19 cellular contexts compared by ENCODE assay signal in the genomic region with DNA sequence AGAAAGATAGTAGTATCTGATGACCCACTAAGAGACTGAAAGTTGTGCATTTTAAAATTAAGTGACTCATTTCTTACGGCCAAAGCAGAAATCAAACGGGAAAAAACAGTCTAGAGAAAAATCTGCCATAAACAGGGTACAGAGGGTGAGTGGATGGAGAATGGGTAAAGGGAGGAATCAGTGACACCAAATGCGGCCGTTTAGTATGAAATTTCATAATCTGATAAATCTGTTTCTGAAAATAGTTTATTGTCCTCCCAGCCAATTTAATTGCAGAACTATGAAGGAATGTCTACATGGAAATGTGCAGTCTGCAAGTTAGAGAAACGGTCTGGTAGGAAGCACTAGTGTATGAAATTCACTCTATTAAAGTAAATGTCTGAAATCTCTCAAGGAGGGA. TPM values are rescaled to one million over a fixed set of nuclear protein-coding genes. Genes with fewer than 3 reads are reported as not detected.
A peak's percentile ranks its signal among the peaks of the same experiment; 100 is the strongest.
DNase-seq lines count a peak whose midpoint lies in the region; ATAC-seq, FAIRE-seq and TF ChIP-seq lines count a peak whose summit lies in the region.
"Had no signal": no experiment of that assay in that cellular context is flagged by ENCODE, and none has a peak within 500 bp of the region (broad histone marks: within the 10 kb centered on the region; RNA-seq: fewer than 3 reads in every experiment).

No MANE protein-coding gene starts in this region.

- no peak overlapping the region for H3K4me3 ChIP-seq in HUES6 (ENCODE audit: low read depth, low read length)
- H3K4me3 ChIP-seq in GM12878, result no peak overlapping the region
- peak overlapping the region in 1 of 2 donors; percentile 1 for H3K4me3 ChIP-seq in right atrium auricular region
- H3K4me3 ChIP-seq in subcutaneous abdominal adipose tissue (ENCODE audit: low read depth in 1 of 5, low read length in 5 of 5), result no peak overlapping the region
- no peak overlapping the region for H3K4me3 ChIP-seq in neural progenitor cell
- H3K4me3 ChIP-seq: upper lobe of left lung had no signal

- no peaks in the 10 kb centered on the region for H3K9me3 Mint-ChIP-seq in neural progenitor cell
- H3K9me3 Mint-ChIP-seq: activated naive CD4-positive, alpha-beta T cell treated with anti-CD3 and anti-CD28 coated beads, Interleukin-2, amount 50 U/mL, for 72 hours; stimulated activated effector memory CD8-positive, alpha-beta T cell treated with anti-CD3 and anti-CD28 coated beads, Interleukin-12 subunit alpha, Interleukin-12 subunit beta, amount 100 ng/mL, for 72 hours had no signal

- CTCF ChIA-PET in GM12878 (lab: Yijun Ruan, JAX), result interaction anchor here (1.2 to 2.5 kb wide), 2 partner anchors 81 to 383 kb away, joined by 3 to 32 read pairs; no protein-coding TSS in a partner anchor

- H3K27ac ChIP-seq in HUES6 (ENCODE audit: low read depth, low read length) (peak overlapping the region; percentile 44; the same call in 1 of the 2 replicates), GM12878 (ENCODE audit: control insufficient read depth, insufficient read depth) (no peak overlapping the region), right atrium auricular region (peak overlapping the region; percentile 7 to 43), subcutaneous abdominal adipose tissue (ENCODE audit: low read depth, low read length) (peak overlapping the region; percentile 87), neural progenitor cell (no peak overlapping the region)
- H3K27ac ChIP-seq: C4-2B, upper lobe of left lung had no signal

- DNase-seq in GM12878 (ENCODE audit: low read depth, low spot score) (no peak), right atrium auricular region (ENCODE audit: low spot score) (no peak), NCI-H1092 (lab: John Stamatoyannopoulos, UW) (no peak), neural progenitor cell (ENCODE audit: low spot score) (no peak)
- DNase-seq in stimulated activated CD4-positive, alpha-beta T cell treated with anti-CD3 and anti-CD28 coated beads, Interleukin-4, amount 100 ng/mL, for 1 hour, result no peak
- DNase-seq: DMS79, glutamatergic neuron, NCI-H146, NCI-H226, occipital lobe had no signal

- no peaks in the 10 kb centered on the region for H4K20me1 ChIP-seq in GM12878 (ENCODE audit: control insufficient read depth, insufficient read depth)
- H4K20me1 ChIP-seq in neural progenitor cell (ENCODE audit: low read depth), result no peaks in the 10 kb centered on the region

- SMC1A ChIA-PET in GM12878 (lab: Charles Lee; ENCODE audit: uncharacterized antibody, unreplicated experiment), result interaction anchor here (1.8 to 7.2 kb wide), 5 partner anchors 26 to 177 kb away, joined by 5 to 80 read pairs (median 20); partner anchors contain the start of gene RXFP3

- H3K79me2 ChIP-seq in GM12878 (ENCODE audit: control insufficient read depth, insufficient read depth, low read length), result peaks cover 4% of the 10 kb centered on the region; the same call in 1 of the 2 replicates
- peaks cover 49% of the 10 kb centered on the region for H3K79me2 ChIP-seq in neural progenitor cell (ENCODE audit: low read depth)

- peaks cover 2% of the 10 kb centered on the region for H3K27me3 Mint-ChIP-seq in neural progenitor cell (ENCODE audit: insufficient read depth, low read depth)

- BruUV-seq in GM12878 (replicated peaks; lab: Mats Ljungman, UMichigan), result no TSS peak

- no peak overlapping the region for H3K9ac ChIP-seq in HUES6 (ENCODE audit: low read length)
- H3K9ac ChIP-seq in GM12878 (ENCODE audit: control insufficient read depth, insufficient read depth, low read length), result no peak overlapping the region
- H3K9ac ChIP-seq in subcutaneous abdominal adipose tissue (ENCODE audit: low read length in 5 of 5), result peak overlapping the region in 3 of 5 donors; percentile 20 to 36 (median 31)
- H3K9ac ChIP-seq in neural progenitor cell, result no peak overlapping the region

- no peak for FAIRE-seq in GM12878 (lab: Jason Lieb, UNC)
- FAIRE-seq: islet of Langerhans had no signal

- H3K9me3 ChIP-seq in HUES6 (ENCODE audit: control insufficient read depth, insufficient read depth, low read depth, low read length) (no peaks in the 10 kb centered on the region), GM12878 (replicated peaks; ENCODE audit: control insufficient read depth, insufficient read depth, low read length) (no peaks in the 10 kb centered on the region; the same call in 1 of the 3 replicates), right atrium auricular region (no peaks in the 10 kb centered on the region), subcutaneous abdominal adipose tissue (ENCODE audit: control insufficient read depth in 5 of 5, low read length in 5 of 5) (no peaks in the 10 kb centered on the region), neural progenitor cell (ENCODE audit: low read depth) (no peaks in the 10 kb centered on the region)
- H3K9me3 ChIP-seq: upper lobe of left lung had no signal

- no peak for TF ChIP-seq EP300 in GM12878 (IDR thresholded peaks at IDR 0.05; ENCODE audit: borderline replicate concordance in 1 of 2, control insufficient read depth in 1 of 2, low read depth in 2 of 2, low read length in 2 of 2)

- no peak overlapping the region for H3K27ac Mint-ChIP-seq in neural progenitor cell
- H3K27ac Mint-ChIP-seq: activated naive CD4-positive, alpha-beta T cell treated with anti-CD3 and anti-CD28 coated beads, Interleukin-2, amount 50 U/mL, for 72 hours; stimulated activated effector memory CD8-positive, alpha-beta T cell treated with anti-CD3 and anti-CD28 coated beads, Interleukin-12 subunit alpha, Interleukin-12 subunit beta, amount 100 ng/mL, for 72 hours had no signal

- H3K36me3 Mint-ChIP-seq in neural progenitor cell, result peaks cover 2% of the 10 kb centered on the region
- H3K36me3 Mint-ChIP-seq: activated naive CD4-positive, alpha-beta T cell treated with anti-CD3 and anti-CD28 coated beads, Interleukin-2, amount 50 U/mL, for 72 hours; stimulated activated effector memory CD8-positive, alpha-beta T cell treated with anti-CD3 and anti-CD28 coated beads, Interleukin-12 subunit alpha, Interleukin-12 subunit beta, amount 100 ng/mL, for 72 hours had no signal

- peaks cover 31% of the 10 kb centered on the region for H3F3A ChIP-seq in neural progenitor cell (ENCODE audit: low read depth)

- no peak overlapping the region for H2AFZ ChIP-seq in GM12878 (ENCODE audit: control insufficient read depth, low read depth, low read length)
- no peak overlapping the region for H2AFZ ChIP-seq in neural progenitor cell (replicated peaks)

- H3K27me3 ChIP-seq in HUES6 (ENCODE audit: control insufficient read depth, insufficient read depth, low read length) (no peaks in the 10 kb centered on the region), GM12878 (replicated peaks in 1 of 2; ENCODE audit: control insufficient read depth in 2 of 2, insufficient read depth in 2 of 2, low read length in 1 of 2) (no peaks in the 10 kb centered on the region), right atrium auricular region (no peaks in the 10 kb centered on the region), subcutaneous abdominal adipose tissue (ENCODE audit: control insufficient read depth in 5 of 5, insufficient read depth in 4 of 5, low read length in 5 of 5) (no peaks in the 10 kb centered on the region), neural progenitor cell (no peaks in the 10 kb centered on the region)
- H3K27me3 ChIP-seq: upper lobe of left lung had no signal

- no peak overlapping the region for H3K4me3 Mint-ChIP-seq in neural progenitor cell
- H3K4me3 Mint-ChIP-seq: stimulated activated effector memory CD8-positive, alpha-beta T cell treated with anti-CD3 and anti-CD28 coated beads, Interleukin-12 subunit alpha, Interleukin-12 subunit beta, amount 100 ng/mL, for 72 hours had no signal

- ATAC-seq in GM12878 (no peak), GM18861 (IDR thresholded peaks at IDR 0.05; ENCODE audit: unreplicated experiment) (no peak)
- ATAC-seq: activated naive CD4-positive, alpha-beta T cell treated with anti-CD3 and anti-CD28 coated beads, Interleukin-2, amount 50 U/mL, for 72 hours; stimulated activated effector memory CD8-positive, alpha-beta T cell treated with anti-CD3 and anti-CD28 coated beads, Interleukin-12 subunit alpha, Interleukin-12 subunit beta, amount 100 ng/mL, for 72 hours had no signal

- peaks cover 53% of the 10 kb centered on the region for H3K4me1 Mint-ChIP-seq in neural progenitor cell

- H3K4me2 ChIP-seq in GM12878 (ENCODE audit: control insufficient read depth, insufficient read depth) (no peak overlapping the region), neural progenitor cell (no peak overlapping the region)

- H3K36me3 ChIP-seq in HUES6 (ENCODE audit: control insufficient read depth, insufficient read depth, low read length) (no peaks in the 10 kb centered on the region), GM12878 (ENCODE audit: control insufficient read depth in 2 of 2, insufficient read depth in 2 of 2, low read length in 1 of 2) (no peaks in the 10 kb centered on the region), right atrium auricular region (no peaks in the 10 kb centered on the region), subcutaneous abdominal adipose tissue (ENCODE audit: control insufficient read depth in 5 of 5, insufficient read depth in 5 of 5, low read length in 5 of 5) (no peaks in the 10 kb centered on the region), neural progenitor cell (no peaks in the 10 kb centered on the region)
- H3K36me3 ChIP-seq: upper lobe of left lung had no signal

- TF ChIP-seq RAD21 in GM12878 (IDR thresholded peaks at IDR 0.05; ENCODE audit: insufficient read depth, low read depth, low read length), result no peak

- TF ChIP-seq CTCF in GM12878 (IDR thresholded peaks at IDR 0.05 in 2 of 3, conservative IDR thresholded peaks at IDR 0.05 in 1 of 3; ENCODE audit: control insufficient read depth in 2 of 3, extremely low read depth in 1 of 3, insufficient read depth in 1 of 3, low read depth in 3 of 3, low read length in 3 of 3) (no peak), right atrium auricular region (IDR thresholded peaks at IDR 0.05) (no peak), neural progenitor cell (IDR thresholded peaks at IDR 0.05) (no peak)

- WGBS in GM12878 (ENCODE audit: insufficient coverage, insufficient replicate concordance, low lambda C conversion rate, missing lambda C conversion rate), result 78% methylated on average over 5 of the region's 5 CpGs

- no peak for TF ChIP-seq POLR2A in GM12878 (IDR thresholded peaks at IDR 0.05; ENCODE audit: low read depth, low read length)

- POLR2A ChIA-PET in GM12878 (lab: Charles Lee), result no interaction called here

- H3K4me1 ChIP-seq in HUES6 (ENCODE audit: control insufficient read depth, insufficient read depth, low read length) (peaks cover 48% of the 10 kb centered on the region), GM12878 (ENCODE audit: control insufficient read depth, insufficient read depth, low read length) (peaks cover 69% of the 10 kb centered on the region), right atrium auricular region (peaks cover 0 to 22% of the 10 kb centered on the region in 2 donors), subcutaneous abdominal adipose tissue (ENCODE audit: control insufficient read depth in 5 of 5, insufficient read depth in 5 of 5, low read length in 5 of 5) (peaks cover 3 to 58% (median 49%) of the 10 kb centered on the region in 5 donors), neural progenitor cell (peaks cover 55% of the 10 kb centered on the region)

- in situ Hi-C loops in GM12878 (cut with MboI), result no loop called here

- intact Hi-C loops in GM12878 (cut with micrococcal nuclease; ENCODE audit: unreplicated experiment), result loop anchor here (5.0 kb wide), 2 partner anchors 220 to 265 kb away; no protein-coding TSS in a partner anchor

- RAD21 ChIA-PET in GM12878 (lab: Charles Lee; ENCODE audit: unreplicated experiment), result interaction anchor here (2.7 to 4.7 kb wide), 3 partner anchors 74 to 176 kb away, joined by 15 to 111 read pairs (median 31); no protein-coding TSS in a partner anchor

RNA-seq across cellular contexts. Expression of gene ADAMTS12, which starts 39.5 kb away (rescaled TPM):
- 40.9 and 41.6 TPM in 2 replicates for total RNA-seq in GM12878 (2013; cell fraction: nucleolus; rRNA removed)
- total RNA-seq in GM12878 (2014; rRNA removed) (27.9 and 30.6 TPM in 2 replicates), GM12878 (2014; rRNA removed; fragmentation: Illumina TruSeq; extraction: Trizol) (21.2 and 21.7 TPM in 2 replicates), GM12878 (2021) (28.4 and 32.5 TPM in 2 replicates), right atrium auricular region (1 to 10 TPM in 1 of 2 donors, under 1 TPM in 1; 0.43 to 1.7 TPM), neural progenitor cell (ENCODE audit: low replicate concordance) (15.6 and 16.7 TPM in 2 replicates)
- 5.6 TPM for polyA plus RNA-seq in GM12878 (2011; ENCODE audit: low read depth)
- polyA plus RNA-seq in GM12878 (2011; rRNA removed) (0.07 and 0.11 TPM in 2 replicates), GM12878 (2014; fragmentation: Illumina TruSeq; extraction: Trizol) (16.4 and 20.2 TPM in 2 replicates), GM12878 (2014; fragmentation: Nextera tagmentation; extraction: Ambion mirVana) (10 to 100 TPM; 29.4 to 35.8 TPM), GM12878 (2014; rRNA removed) (19.5 and 20.0 TPM in 2 replicates), GM12878 (2016; fragmentation: Nextera tagmentation; extraction: Ambion mirVana) (10 to 100 TPM; 12.3 to 15.1 TPM)
- polyA plus RNA-seq in GM12878 (2011; cell fraction: cytosol; rRNA removed), result 0.03 and 0.08 TPM in 2 replicates
- polyA plus RNA-seq in GM12878 (2011; cell fraction: nucleus; rRNA removed), result 0.18 TPM in 2 replicates
- 7.0 and 8.5 TPM in 2 replicates for polyA plus RNA-seq in GM12878 (2012)
- polyA minus RNA-seq in GM12878 (2011; rRNA and poly(A)+ RNA removed), result 0.21 and 0.37 TPM in 2 replicates
- polyA minus RNA-seq in GM12878 (2011; cell fraction: cytosol; rRNA and poly(A)+ RNA removed), result not detected in 2 replicates
- 0.36 and 0.57 TPM in 2 replicates for polyA minus RNA-seq in GM12878 (2011; cell fraction: nucleus; rRNA and poly(A)+ RNA removed)
- total RNA-seq: activated naive CD4-positive, alpha-beta T cell treated with anti-CD3 and anti-CD28 coated beads, Interleukin-2, amount 50 U/mL, for 72 hours; SK-MEL-5 had no signal

Comparison
In these comparisons a context has a peak if more than half of its experiments do, and no peak if none do; other contexts are left out.
1. H3K27ac ChIP-seq: peak in HUES6 (single experiment), right atrium auricular region (2 of 2) and subcutaneous abdominal adipose tissue (single experiment); none in GM12878 (single experiment) and neural progenitor cell (single experiment).
2. H3K9ac ChIP-seq: peak in subcutaneous abdominal adipose tissue (3 of 5); none in HUES6 (single experiment), GM12878 (single experiment) and neural progenitor cell (single experiment).